8 cellular contexts compared by ENCODE assay signal in genomic region chr4:184476660-184477059, GRCh38. TPM values are rescaled to one million over a fixed set of nuclear protein-coding genes. Genes with fewer than 3 reads are reported as not detected.
DNase-seq lines count a peak whose midpoint lies in the region; ATAC-seq and TF ChIP-seq lines count a peak whose summit lies in the region.

No MANE protein-coding gene starts in this region.

- H3K36me3 ChIP-seq in duodenal mucosa (ENCODE audit: control insufficient read depth in 1 of 2, insufficient read depth in 2 of 2, low read length in 2 of 2), result peaks cover 0 to 4% of the 10 kb centered on the region in 2 donors
- H3K36me3 ChIP-seq in spleen, result no peaks in the 10 kb centered on the region

- H3K9ac ChIP-seq in duodenal mucosa (ENCODE audit: low read depth in 1 of 2, low read length in 2 of 2), result peak overlapping the region; percentile 23 to 27

- intact Hi-C loops in spleen (cut with DNase I; ENCODE audit: low total_unique reads), result loop anchor here (10.0 kb wide), 4 partner anchors 58 to 212 kb away; no protein-coding TSS in a partner anchor

- no peak overlapping the region for H3K27ac ChIP-seq in duodenal mucosa (ENCODE audit: low read depth, low read length)
- peak overlapping the region; percentile 96 to 100 (median 100) for H3K27ac ChIP-seq in spleen

- H3K4me1 ChIP-seq in duodenal mucosa (ENCODE audit: control insufficient read depth in 1 of 2, insufficient read depth in 2 of 2, low read length in 2 of 2) (peaks cover 30 to 40% of the 10 kb centered on the region in 2 donors), spleen (peaks cover 31 to 73% (median 47%) of the 10 kb centered on the region in 6 donors)

- no peak for TF ChIP-seq POLR2A in spleen (IDR thresholded peaks at IDR 0.05)

- WGBS in spleen, 5 donors, result 46 to 62% (median 49%) methylated on average over 7 of the region's 7 CpGs

- ATAC-seq in HG03565 (IDR thresholded peaks at IDR 0.05; ENCODE audit: unreplicated experiment), result no peak

- H3K9me3 ChIP-seq in duodenal mucosa (ENCODE audit: control insufficient read depth in 1 of 2, low read length in 2 of 2), result no peaks in the 10 kb centered on the region
- H3K9me3 ChIP-seq in spleen, result no peaks in the 10 kb centered on the region

- peak; percentile 19 for DNase-seq in activated CD4-positive, alpha-beta T cell treated with anti-CD3 and anti-CD28 coated beads, Interleukin-2, amount 50 U/mL, for 1 hour
- peak; percentile 77 for DNase-seq in spleen
- no peak for DNase-seq in NCI-H1105 treated with DMSO at 0.1 percent for 48 hours (lab: John Stamatoyannopoulos, UW)
- no peak for DNase-seq in DMS53 (lab: John Stamatoyannopoulos, UW)
- no peak for DNase-seq in NCI-H1048 (lab: John Stamatoyannopoulos, UW)

- TF ChIP-seq CTCF in spleen (IDR thresholded peaks at IDR 0.05 in 8 of 11, conservative IDR thresholded peaks at IDR 0.05 in 3 of 11), result no peak

- no peaks in the 10 kb centered on the region for H3K27me3 ChIP-seq in duodenal mucosa (ENCODE audit: control insufficient read depth in 1 of 2, insufficient read depth in 2 of 2, low read length in 2 of 2)
- H3K27me3 ChIP-seq in spleen (replicated peaks in 1 of 7), result no peaks in the 10 kb centered on the region

- H3K4me3 ChIP-seq in GM08714 (ENCODE audit: low read length) (peak overlapping the region; percentile 63; the same call in 1 of the 2 replicates), duodenal mucosa (ENCODE audit: low read depth in 1 of 2, low read length in 2 of 2) (peak overlapping the region; percentile 48 to 50), spleen (peak overlapping the region in 7 of 8 donors; percentile 6 to 84 (median 80))

RNA-seq across cellular contexts. Expression of gene IRF2, which starts 2.3 kb away (rescaled TPM):
- total RNA-seq in spleen, result 100 to 1,000 TPM in 1 of 7 donors, 10 to 100 TPM in 6; 83.2 to 101 (median 90.1) TPM
- 10 to 100 TPM; 27.1 to 44.5 (median 42.4) TPM for polyA plus RNA-seq in spleen

Comparison
In these comparisons a context has a peak if more than half of its experiments do, and no peak if none do; other contexts are left out.
1. DNase-seq: peak in activated CD4-positive, alpha-beta T cell treated with anti-CD3 and anti-CD28 coated beads, Interleukin-2, amount 50 U/mL, for 1 hour (single experiment) and spleen (single experiment); none in NCI-H1105 treated with DMSO at 0.1 percent for 48 hours (single experiment), DMS53 (single experiment) and NCI-H1048 (single experiment).
2. Peak in every context shown above with its lines, with median percentiles within 50 percentile points of each other: H3K4me3 ChIP-seq.